Comparison of ENCODE assay signal across 29 cellular contexts in genomic region chr5:34831328-34831727, GRCh38. TPM values are rescaled to one million over a fixed set of nuclear protein-coding genes. Genes with fewer than 3 reads are reported as not detected.
"Had no signal": no experiment of that assay in that cellular context is flagged by ENCODE, and none has a peak within 500 bp of the region (broad histone marks: within the 10 kb centered on the region; RNA-seq: fewer than 3 reads in every experiment).

No MANE protein-coding gene starts in this region.

- H3K27me3 Mint-ChIP-seq: activated CD4-positive, alpha-beta memory T cell treated with anti-CD3 and anti-CD28 coated beads, Interleukin-2, amount 10 ng/mL, durations not matched to agents 7 days and 5 days; activated CD4-positive, alpha-beta T cell treated with anti-CD3 and anti-CD28 coated beads, Interleukin-2, amount 10 ng/mL, durations not matched to agents 7 days and 5 days; activated T-cell treated with anti-CD3 and anti-CD28 coated beads, Interleukin-2, amount 50 U/mL, for 24 hours; progenitor cell of endocrine pancreas; stimulated activated naive CD8-positive, alpha-beta T cell treated with anti-CD3 and anti-CD28 coated beads, Interleukin-15, amount 100 ng/mL, for 72 hours had no signal

- H3K4me3 ChIP-seq: skin epidermis, thyroid gland had no signal

- H3K27me3 ChIP-seq: thyroid gland had no signal

- H3K4me1 Mint-ChIP-seq: activated CD4-positive, alpha-beta memory T cell treated with anti-CD3 and anti-CD28 coated beads, Interleukin-2, amount 10 ng/mL, durations not matched to agents 7 days and 5 days; activated CD4-positive, alpha-beta T cell treated with anti-CD3 and anti-CD28 coated beads, Interleukin-2, amount 10 ng/mL, durations not matched to agents 7 days and 5 days; naive thymus-derived CD8-positive, alpha-beta T cell; stimulated activated memory B cell treated with anti-CD40 and anti-IgM and Interleukin-4, amounts not matched to agents 10 μg/mL and 1 μg/mL and 100 μg/mL, for 72 hours; stimulated activated naive CD8-positive, alpha-beta T cell treated with anti-CD3 and anti-CD28 coated beads, Interleukin-15, amount 100 ng/mL, for 72 hours had no signal

- H3K9me3 Mint-ChIP-seq: activated CD4-positive, alpha-beta memory T cell treated with anti-CD3 and anti-CD28 coated beads, Interleukin-2, amount 10 ng/mL, durations not matched to agents 7 days and 5 days; activated CD4-positive, alpha-beta T cell treated with anti-CD3 and anti-CD28 coated beads, Interleukin-2, amount 10 ng/mL, durations not matched to agents 7 days and 5 days; activated T-cell treated with anti-CD3 and anti-CD28 coated beads, Interleukin-2, amount 50 U/mL, for 24 hours; naive thymus-derived CD8-positive, alpha-beta T cell; stimulated activated memory B cell treated with anti-CD40 and anti-IgM and Interleukin-4, amounts not matched to agents 10 μg/mL and 1 μg/mL and 100 μg/mL, for 72 hours; stimulated activated naive CD8-positive, alpha-beta T cell treated with anti-CD3 and anti-CD28 coated beads, Interleukin-15, amount 100 ng/mL, for 72 hours had no signal

- ATAC-seq: esophagus mucosa; naive thymus-derived CD8-positive, alpha-beta T cell; sciatic nerve; stimulated activated memory B cell treated with anti-CD40 and anti-IgM and Interleukin-4, amounts not matched to agents 10 μg/mL and 1 μg/mL and 100 μg/mL, for 72 hours; stimulated activated naive CD8-positive, alpha-beta T cell treated with anti-CD3 and anti-CD28 coated beads, Interleukin-15, amount 100 ng/mL, for 72 hours; WTC11 had no signal

- FAIRE-seq: bronchial epithelial cell, islet of Langerhans had no signal

- H3K27ac Mint-ChIP-seq: activated CD4-positive, alpha-beta memory T cell treated with anti-CD3 and anti-CD28 coated beads, Interleukin-2, amount 10 ng/mL, durations not matched to agents 7 days and 5 days; activated CD4-positive, alpha-beta T cell treated with anti-CD3 and anti-CD28 coated beads, Interleukin-2, amount 10 ng/mL, durations not matched to agents 7 days and 5 days; activated T-cell treated with anti-CD3 and anti-CD28 coated beads, Interleukin-2, amount 50 U/mL, for 24 hours; naive thymus-derived CD8-positive, alpha-beta T cell; progenitor cell of endocrine pancreas; stimulated activated memory B cell treated with anti-CD40 and anti-IgM and Interleukin-4, amounts not matched to agents 10 μg/mL and 1 μg/mL and 100 μg/mL, for 72 hours; stimulated activated naive CD8-positive, alpha-beta T cell treated with anti-CD3 and anti-CD28 coated beads, Interleukin-15, amount 100 ng/mL, for 72 hours; WTC11 had no signal

- H3K4me3 Mint-ChIP-seq: activated CD4-positive, alpha-beta memory T cell treated with anti-CD3 and anti-CD28 coated beads, Interleukin-2, amount 10 ng/mL, durations not matched to agents 7 days and 5 days; activated CD4-positive, alpha-beta T cell treated with anti-CD3 and anti-CD28 coated beads, Interleukin-2, amount 10 ng/mL, durations not matched to agents 7 days and 5 days; activated T-cell treated with anti-CD3 and anti-CD28 coated beads, Interleukin-2, amount 50 U/mL, for 24 hours; naive thymus-derived CD8-positive, alpha-beta T cell; stimulated activated memory B cell treated with anti-CD40 and anti-IgM and Interleukin-4, amounts not matched to agents 10 μg/mL and 1 μg/mL and 100 μg/mL, for 72 hours; stimulated activated naive CD8-positive, alpha-beta T cell treated with anti-CD3 and anti-CD28 coated beads, Interleukin-15, amount 100 ng/mL, for 72 hours; WTC11 had no signal

- H3K9me3 ChIP-seq: SK-N-SH, thyroid gland had no signal

- DNase-seq: activated CD4-positive, alpha-beta memory T cell treated with anti-CD3 and anti-CD28 coated beads, Interleukin-2, amount 10 ng/mL, durations not matched to agents 7 days and 5 days; activated CD4-positive, alpha-beta T cell treated with anti-CD3 and anti-CD28 coated beads for 1 hour; activated CD4-positive, alpha-beta T cell treated with anti-CD3 and anti-CD28 coated beads, Interleukin-2, amount 10 ng/mL, durations not matched to agents 7 days and 5 days; activated CD8-positive, alpha-beta memory T cell treated with anti-CD3 and anti-CD28 coated beads, Interleukin-2, amount 50 U/mL, for 48 hours; activated gamma-delta T cell; activated naive CD4-positive, alpha-beta T cell treated with anti-CD3 and anti-CD28 coated beads, Interleukin-2, amount 50 U/mL, for 16 hours; activated T-cell treated with anti-CD3 and anti-CD28 coated beads, Interleukin-2, amount 50 U/mL, for 24 hours; amygdala; cortex of kidney; foreskin melanocyte; midbrain; naive thymus-derived CD8-positive, alpha-beta T cell; SK-N-SH; stimulated activated CD4-positive, alpha-beta T cell treated with anti-CD3 and anti-CD28 coated beads, Interleukin-1b, Interleukin-23, amount 100 ng/mL, for 48 hours; stimulated activated CD4-positive, alpha-beta T cell treated with anti-CD3 and anti-CD28 coated beads, Interleukin-4, amount 100 ng/mL, for 4 hours; stimulated activated CD8-positive, alpha-beta memory T cell treated with anti-CD3 and anti-CD28 coated beads, Interleukin-4, amount 100 ng/mL, for 48 hours; stimulated activated naive CD8-positive, alpha-beta T cell treated with anti-CD3 and anti-CD28 coated beads, Interleukin-15, amount 100 ng/mL, for 72 hours; substantia nigra; T-helper 2 cell; thyroid gland had no signal

- H3K27ac ChIP-seq: thyroid gland had no signal

- H3K36me3 Mint-ChIP-seq: naive thymus-derived CD8-positive, alpha-beta T cell; stimulated activated memory B cell treated with anti-CD40 and anti-IgM and Interleukin-4, amounts not matched to agents 10 μg/mL and 1 μg/mL and 100 μg/mL, for 72 hours had no signal

RNA-seq across cellular contexts. Expression of gene TTC23L, which starts 7.6 kb away (rescaled TPM):
- total RNA-seq: activated CD4-positive, alpha-beta memory T cell treated with anti-CD3 and anti-CD28 coated beads, Interleukin-2, amount 10 ng/mL, durations not matched to agents 7 days and 5 days; activated CD4-positive, alpha-beta T cell treated with anti-CD3 and anti-CD28 coated beads, Interleukin-2, amount 10 ng/mL, durations not matched to agents 7 days and 5 days; esophagus mucosa; osteoblast had no signal
